ENCODE assay signal across 1 cellular context in the genomic region with DNA sequence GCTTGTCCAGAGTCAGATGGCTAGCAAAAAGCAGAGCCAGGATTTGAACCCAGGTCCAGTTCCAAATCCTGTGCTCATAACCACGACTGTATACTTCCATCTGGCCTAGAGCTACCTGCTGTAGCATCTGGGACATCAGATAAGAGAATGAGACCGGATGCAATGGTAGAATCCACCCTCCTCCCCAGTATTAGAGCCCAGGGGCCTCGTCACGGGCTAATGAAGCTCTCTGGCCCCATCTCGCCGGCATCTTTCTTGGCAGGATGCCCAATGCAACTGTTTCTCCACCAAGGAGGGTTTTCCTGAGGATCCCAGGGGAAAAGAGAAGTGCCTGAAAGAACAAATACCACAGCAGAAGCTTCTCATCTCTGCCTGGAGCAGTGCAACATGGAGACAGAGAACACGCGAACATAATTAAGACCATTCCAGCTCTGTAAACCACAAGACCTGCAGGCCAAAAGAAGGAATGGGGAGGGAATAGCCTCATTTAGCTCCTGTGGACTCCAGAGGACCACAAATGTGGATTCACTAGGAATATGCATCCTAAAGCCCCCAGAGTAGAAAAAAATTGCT.
TF ChIP-seq lines count a peak whose summit lies in the region.

No MANE protein-coding gene starts in this region.

TF ChIP-seq in SK-N-SH, 30 proteins besides CTCF, POLR2A, EP300 and RAD21 (continued from another document):
- TF ChIP-seq, protein P1, sequence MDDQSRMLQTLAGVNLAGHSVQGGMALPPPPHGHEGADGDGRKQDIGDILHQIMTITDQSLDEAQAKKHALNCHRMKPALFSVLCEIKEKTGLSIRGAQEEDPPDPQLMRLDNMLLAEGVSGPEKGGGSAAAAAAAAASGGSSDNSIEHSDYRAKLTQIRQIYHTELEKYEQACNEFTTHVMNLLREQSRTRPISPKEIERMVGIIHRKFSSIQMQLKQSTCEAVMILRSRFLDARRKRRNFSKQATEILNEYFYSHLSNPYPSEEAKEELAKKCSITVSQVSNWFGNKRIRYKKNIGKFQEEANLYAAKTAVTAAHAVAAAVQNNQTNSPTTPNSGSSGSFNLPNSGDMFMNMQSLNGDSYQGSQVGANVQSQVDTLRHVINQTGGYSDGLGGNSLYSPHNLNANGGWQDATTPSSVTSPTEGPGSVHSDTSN (IDR thresholded peaks at IDR 0.05), result no peak
- TF ChIP-seq FOSL2 (IDR thresholded peaks at IDR 0.05; ENCODE audit: borderline replicate concordance, low read depth) (no peak), MAX (IDR thresholded peaks at IDR 0.05; ENCODE audit: low read depth) (no peak), TAF1 (IDR thresholded peaks at IDR 0.05; ENCODE audit: borderline replicate concordance, low read depth, low read length) (no peak)
TF ChIP-seq in SK-N-SH: peak in this region for 3.
